Comparison of ENCODE assay signal across 16 cellular contexts in the genomic region with DNA sequence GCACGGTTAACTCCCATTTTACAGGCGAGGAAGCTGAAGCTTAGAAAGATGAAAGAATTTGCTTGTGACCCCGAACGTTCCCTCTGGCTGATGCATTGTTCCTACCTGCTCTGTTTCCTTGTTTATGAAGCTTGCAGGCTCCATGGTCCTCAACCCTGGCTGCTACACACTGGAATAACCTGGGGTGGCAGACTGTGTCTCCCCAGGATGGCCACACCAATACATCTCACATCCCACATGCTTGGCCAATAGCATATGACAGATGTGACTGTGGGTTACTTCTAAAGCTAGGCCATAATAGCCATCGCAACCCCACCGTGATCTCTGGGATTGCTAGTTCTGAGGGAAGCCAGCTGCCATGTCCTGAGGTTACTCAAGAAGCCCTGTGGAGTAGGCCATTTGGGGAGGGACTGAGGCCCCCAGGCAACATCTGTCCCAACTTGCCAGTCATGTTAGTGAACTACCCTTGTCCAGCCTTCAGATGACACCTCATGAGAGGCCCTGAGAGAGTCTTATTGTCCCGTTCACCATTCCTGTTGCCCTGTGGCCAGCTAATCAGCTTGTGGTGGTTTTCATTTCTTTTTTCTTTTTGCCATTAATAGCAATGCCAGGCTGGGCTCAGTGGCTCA. TPM values are rescaled to one million over a fixed set of nuclear protein-coding genes. Genes with fewer than 3 reads are reported as not detected.
"Had no signal": no experiment of that assay in that cellular context is flagged by ENCODE, and none has a peak within 500 bp of the region (broad histone marks: within the 10 kb centered on the region; RNA-seq: fewer than 3 reads in every experiment).

No MANE protein-coding gene starts in this region.

- H3K27ac Mint-ChIP-seq: activated CD8-positive, alpha-beta T cell treated with anti-CD3 and anti-CD28 coated beads, Interleukin-2, amount 10 ng/mL, durations not matched to agents 7 days and 5 days; activated naive CD4-positive, alpha-beta T cell treated with anti-CD3 and anti-CD28 coated beads, Interleukin-2, amount 50 U/mL, for 24 hours; endodermal cell; immature natural killer cell; natural killer cell treated with Interleukin-12 subunit alpha and Interleukin-12 subunit beta and Interleukin-15 and Interleukin-18, amount 100 ng/mL, for 72 hours; T-helper 17 cell; WTC11 had no signal

- H3K4me1 ChIP-seq: tibial artery had no signal

- H3K27me3 Mint-ChIP-seq: activated naive CD4-positive, alpha-beta T cell treated with anti-CD3 and anti-CD28 coated beads, Interleukin-2, amount 50 U/mL, for 24 hours; T-helper 17 cell had no signal

- ATAC-seq: activated CD8-positive, alpha-beta T cell treated with anti-CD3 and anti-CD28 coated beads, Interleukin-2, amount 10 ng/mL, durations not matched to agents 7 days and 5 days; left colon; natural killer cell treated with Interleukin-12 subunit alpha and Interleukin-12 subunit beta and Interleukin-15 and Interleukin-18, amount 100 ng/mL, for 72 hours; T-helper 17 cell; WTC11 had no signal

- H3K27ac ChIP-seq: tibial artery had no signal

- H3K9me3 Mint-ChIP-seq: activated naive CD4-positive, alpha-beta T cell treated with anti-CD3 and anti-CD28 coated beads, Interleukin-2, amount 50 U/mL, for 24 hours; endodermal cell; immature natural killer cell; natural killer cell treated with Interleukin-12 subunit alpha and Interleukin-12 subunit beta and Interleukin-15 and Interleukin-18, amount 100 ng/mL, for 72 hours; WTC11 had no signal

- DNase-seq: activated CD4-positive, alpha-beta T cell treated with anti-CD3 and anti-CD28 coated beads for 48 hours; activated CD8-positive, alpha-beta T cell treated with anti-CD3 and anti-CD28 coated beads, Interleukin-2, amount 10 ng/mL, durations not matched to agents 7 days and 5 days; activated effector memory CD4-positive, alpha-beta T cell treated with Interleukin-2 at 50 U/mL for 16 hours; central memory CD4-positive, alpha-beta T cell; dermis blood vessel endothelial cell; endodermal cell; immature natural killer cell; left colon; mammary epithelial cell; occipital lobe; stimulated activated CD4-positive, alpha-beta T cell treated with anti-CD3 and anti-CD28 coated beads, Interleukin-4, amount 100 ng/mL, for 4 hours; T-helper 17 cell had no signal

- H3K4me1 Mint-ChIP-seq: activated naive CD4-positive, alpha-beta T cell treated with anti-CD3 and anti-CD28 coated beads, Interleukin-2, amount 50 U/mL, for 24 hours had no signal

- H3K9me3 ChIP-seq: tibial artery had no signal

- H3K36me3 ChIP-seq: tibial artery had no signal

- H3K27me3 ChIP-seq: tibial artery had no signal

- H3K4me3 Mint-ChIP-seq: activated CD8-positive, alpha-beta T cell treated with anti-CD3 and anti-CD28 coated beads, Interleukin-2, amount 10 ng/mL, durations not matched to agents 7 days and 5 days; activated naive CD4-positive, alpha-beta T cell treated with anti-CD3 and anti-CD28 coated beads, Interleukin-2, amount 50 U/mL, for 24 hours; endodermal cell; immature natural killer cell; natural killer cell treated with Interleukin-12 subunit alpha and Interleukin-12 subunit beta and Interleukin-15 and Interleukin-18, amount 100 ng/mL, for 72 hours; T-helper 17 cell; WTC11 had no signal

- H3K36me3 Mint-ChIP-seq: activated naive CD4-positive, alpha-beta T cell treated with anti-CD3 and anti-CD28 coated beads, Interleukin-2, amount 50 U/mL, for 24 hours; immature natural killer cell; natural killer cell treated with Interleukin-12 subunit alpha and Interleukin-12 subunit beta and Interleukin-15 and Interleukin-18, amount 100 ng/mL, for 72 hours; WTC11 had no signal

- H3K4me3 ChIP-seq: tibial artery had no signal

RNA-seq across cellular contexts. Expression of a gene that starts 58.5 kb away (rescaled TPM):
- total RNA-seq: activated CD8-positive, alpha-beta T cell treated with anti-CD3 and anti-CD28 coated beads, Interleukin-2, amount 10 ng/mL, durations not matched to agents 7 days and 5 days; dermis blood vessel endothelial cell; mammary epithelial cell; natural killer cell treated with Interleukin-12 subunit alpha and Interleukin-12 subunit beta and Interleukin-15 and Interleukin-18, amount 100 ng/mL, for 72 hours; occipital lobe; T-helper 17 cell had no signal
- polyA plus RNA-seq: immature natural killer cell had no signal
